8 cellular contexts compared by ENCODE assay signal in genomic region chr20:45450097-45450818, GRCh38. TPM values are rescaled to one million over a fixed set of nuclear protein-coding genes. Genes with fewer than 3 reads are reported as not detected.
DNase-seq lines count a peak whose midpoint lies in the region; ATAC-seq, FAIRE-seq and TF ChIP-seq lines count a peak whose summit lies in the region.

No MANE protein-coding gene starts in this region.

- H3K4me1 ChIP-seq in Peyer's patch: no peaks in the 10 kb centered on the region
- H3K4me1 ChIP-seq in endothelial cell of umbilical vein (ENCODE audit: control insufficient read depth, extremely low read depth, insufficient read depth, low read length): no peaks in the 10 kb centered on the region

- no peak overlapping the region for H2AFZ ChIP-seq in endothelial cell of umbilical vein (ENCODE audit: low read depth, low read length)

- peak overlapping the region in 3 of 4 donors; percentile 1 to 75 (median 51) for H3K27ac ChIP-seq in Peyer's patch
- H3K27ac ChIP-seq in endothelial cell of umbilical vein (ENCODE audit: insufficient read depth, low read depth, low read length): no peak overlapping the region

- intact Hi-C loops in endothelial cell of umbilical vein (cut with micrococcal nuclease): loop anchor here (1.0 kb wide), 2 partner anchors 127 to 131 kb away; no protein-coding TSS in a partner anchor

- CTCF ChIA-PET in endothelial cell of umbilical vein (lab: Charles Lee): interaction anchor here (0.6 to 8.5 kb wide), 22 partner anchors 9 to 354 kb away, joined by 3 to 88 read pairs (median 6); partner anchors contain the start of gene SYS1

- H3K4me3 ChIP-seq in Peyer's patch (no peak overlapping the region), endothelial cell of umbilical vein (replicated peaks in 1 of 3; ENCODE audit: insufficient read depth in 1 of 3, low read depth in 1 of 3, low read length in 3 of 3) (no peak overlapping the region)

- dilution Hi-C loops in endothelial cell of umbilical vein (cut with MboI; ENCODE audit: extremely low pct_ligation_motif_present, low sequenced_read_pairs): no loop called here

- no peaks in the 10 kb centered on the region for H3K79me2 ChIP-seq in endothelial cell of umbilical vein (ENCODE audit: control insufficient read depth, insufficient read depth, low read length)

- peak; percentile 64 for FAIRE-seq in endothelial cell of umbilical vein (lab: Jason Lieb, UNC)

- H3K9me3 ChIP-seq in Peyer's patch (no peaks in the 10 kb centered on the region), endothelial cell of umbilical vein (replicated peaks; ENCODE audit: control insufficient read depth, insufficient read depth, low read length) (no peaks in the 10 kb centered on the region)

- H3K9ac ChIP-seq in endothelial cell of umbilical vein (replicated peaks; ENCODE audit: extremely low read depth, insufficient read depth, low read length): no peak overlapping the region

- H3K27me3 ChIP-seq in Peyer's patch: no peaks in the 10 kb centered on the region
- peaks cover 0 to 3% of the 10 kb centered on the region in 2 experiments for H3K27me3 ChIP-seq in endothelial cell of umbilical vein (ENCODE audit: control insufficient read depth in 2 of 2, insufficient read depth in 2 of 2, low read length in 2 of 2)

- DNase-seq in DMS53 (lab: John Stamatoyannopoulos, UW) (peak; percentile 84), HT1080 (ENCODE audit: low read depth) (peak; percentile 48), Peyer's patch (no peak), endothelial cell of umbilical vein (ENCODE audit: low read depth, low spot score) (peak; percentile 54), myocyte (ENCODE audit: low read depth) (peak; percentile 43), GOT3 (lab: John Stamatoyannopoulos, UW) (no peak)

- no TSS peak for BruUV-seq in endothelial cell of umbilical vein (replicated peaks; lab: Mats Ljungman, UMichigan)

- H3K9me1 ChIP-seq in endothelial cell of umbilical vein (replicated peaks; ENCODE audit: control insufficient read depth, extremely low read depth, insufficient read depth, low read length): no peaks in the 10 kb centered on the region

- no peak overlapping the region for H3K4me2 ChIP-seq in endothelial cell of umbilical vein (ENCODE audit: insufficient read depth, low read length)

- ATAC-seq in GM19023 (IDR thresholded peaks at IDR 0.05; ENCODE audit: unreplicated experiment): no peak
- no peak for ATAC-seq in GM19324 (IDR thresholded peaks at IDR 0.05; ENCODE audit: low FRiP score, unreplicated experiment)

- no peaks in the 10 kb centered on the region for H3K36me3 ChIP-seq in Peyer's patch
- no peaks in the 10 kb centered on the region for H3K36me3 ChIP-seq in endothelial cell of umbilical vein (ENCODE audit: control insufficient read depth in 2 of 2, extremely low read depth in 1 of 2, insufficient read depth in 2 of 2, low read length in 2 of 2)

- no peaks in the 10 kb centered on the region for H4K20me1 ChIP-seq in endothelial cell of umbilical vein (replicated peaks; ENCODE audit: control insufficient read depth, extremely low read depth, insufficient read depth, low read length)

- no peak for TF ChIP-seq POLR2A in Peyer's patch (IDR thresholded peaks at IDR 0.05)
- TF ChIP-seq POLR2A in endothelial cell of umbilical vein (IDR thresholded peaks at IDR 0.05; ENCODE audit: low read depth, low read length): no peak

- TF ChIP-seq CTCF in Peyer's patch (IDR thresholded peaks at IDR 0.05) (peak; percentile 12 to 84 (median 70)), endothelial cell of umbilical vein (IDR thresholded peaks at IDR 0.05; ENCODE audit: extremely low read depth in 1 of 2, insufficient read depth in 1 of 2, low read depth in 1 of 2, low read length in 2 of 2) (peak; percentile 48 to 56)

- POLR2A ChIA-PET in endothelial cell of umbilical vein (lab: Charles Lee): interaction anchor here (1.0 kb wide), 1 partner anchor 13 kb away, joined by 3 read pairs; no protein-coding TSS in a partner anchor

TF ChIP-seq in endothelial cell of umbilical vein, 7 proteins besides CTCF, POLR2A, EP300 and RAD21:
- TF ChIP-seq GATA2 (IDR thresholded peaks at IDR 0.05; ENCODE audit: insufficient read depth, insufficient read length, low read depth, low read length): no peak
- no peak for TF ChIP-seq EZH2 (IDR thresholded peaks at IDR 0.05; ENCODE audit: borderline replicate concordance, low read depth, low read length, severe bottlenecking)
- TF ChIP-seq FOS (IDR thresholded peaks at IDR 0.05; ENCODE audit: borderline replicate concordance, insufficient read depth, low read length): no peak
- TF ChIP-seq MYC (IDR thresholded peaks at IDR 0.05; ENCODE audit: low read depth, low read length): no peak
- no peak for TF ChIP-seq POLR2AphosphoS5 (IDR thresholded peaks at IDR 0.05; ENCODE audit: insufficient read depth, low read depth, low read length)
- TF ChIP-seq JUN (IDR thresholded peaks at IDR 0.05; ENCODE audit: borderline replicate concordance, insufficient read depth, insufficient read length, low read depth): no peak
- no peak for TF ChIP-seq MAX (IDR thresholded peaks at IDR 0.05; ENCODE audit: insufficient read depth, insufficient read length)

RNA-seq across cellular contexts. Expression of gene WFDC2, which starts 19.3 kb away (rescaled TPM):
- not detected in 2 replicates for total RNA-seq in HT1080 (2014; rRNA removed; shearing (Covaris generic))
- polyA plus RNA-seq in HT1080 (2015; cell fraction: cytosol; rRNA removed): not detected in 2 replicates
- not detected in 2 replicates for polyA plus RNA-seq in HT1080 (2015; cell fraction: nucleus; rRNA removed)
- total RNA-seq in Peyer's patch (10 to 100 TPM in 1 of 4 donors, 1 to 10 TPM in 2, not detected in 1; 2.1 to 12.4 (median 7.9) TPM), endothelial cell of umbilical vein (not detected in 2 replicates), myocyte (not detected in 2 replicates)
- polyA plus RNA-seq in endothelial cell of umbilical vein: 0.22 TPM in 1 of 2 replicates, not detected in the other
- polyA plus RNA-seq in endothelial cell of umbilical vein (2011; cell fraction: cytosol; rRNA removed): not detected in 2 replicates
- not detected in 2 replicates for polyA plus RNA-seq in endothelial cell of umbilical vein (2011; cell fraction: nucleus; rRNA removed)
- polyA plus RNA-seq in endothelial cell of umbilical vein (2012): not detected in 2 replicates
- polyA minus RNA-seq in endothelial cell of umbilical vein: not detected in 2 replicates
- not detected for polyA minus RNA-seq in endothelial cell of umbilical vein (2011; cell fraction: cytosol; rRNA and poly(A)+ RNA removed)
- polyA minus RNA-seq in endothelial cell of umbilical vein (2011; cell fraction: nucleus; rRNA and poly(A)+ RNA removed): not detected in 2 replicates
- polyA plus RNA-seq in myocyte (2012): not detected

RNA-seq across cellular contexts. Expression of gene PIGT, which starts 34.3 kb away (rescaled TPM):
- total RNA-seq in HT1080 (2014; rRNA removed; shearing (Covaris generic)): 88.5 and 139 TPM in 2 replicates
- 169 and 176 TPM in 2 replicates for polyA plus RNA-seq in HT1080 (2015; cell fraction: cytosol; rRNA removed)
- 145 and 184 TPM in 2 replicates for polyA plus RNA-seq in HT1080 (2015; cell fraction: nucleus; rRNA removed)
- 100 to 1,000 TPM in 3 of 4 donors, 10 to 100 TPM in 1; 87.5 to 147 (median 113) TPM for total RNA-seq in Peyer's patch
- total RNA-seq in endothelial cell of umbilical vein: 92.7 and 96.8 TPM in 2 replicates
- 143 and 162 TPM in 2 replicates for polyA plus RNA-seq in endothelial cell of umbilical vein
- 110 and 116 TPM in 2 replicates for polyA plus RNA-seq in endothelial cell of umbilical vein (2011; cell fraction: cytosol; rRNA removed)
- polyA plus RNA-seq in endothelial cell of umbilical vein (2011; cell fraction: nucleus; rRNA removed): 75.5 and 86.2 TPM in 2 replicates
- polyA plus RNA-seq in endothelial cell of umbilical vein (2012): 85.7 and 98.7 TPM in 2 replicates
- polyA minus RNA-seq in endothelial cell of umbilical vein: 70.6 and 79.1 TPM in 2 replicates
- polyA minus RNA-seq in endothelial cell of umbilical vein (2011; cell fraction: cytosol; rRNA and poly(A)+ RNA removed): 50.8 TPM
- 47.8 and 52.4 TPM in 2 replicates for polyA minus RNA-seq in endothelial cell of umbilical vein (2011; cell fraction: nucleus; rRNA and poly(A)+ RNA removed)
- total RNA-seq in myocyte: 123 and 136 TPM in 2 replicates
- 171 TPM for polyA plus RNA-seq in myocyte (2012)

RNA-seq across cellular contexts. Expression of gene DBNDD2, which starts 42.2 kb away (rescaled TPM):
- total RNA-seq in HT1080 (2014; rRNA removed; shearing (Covaris generic)): 10.1 and 16.8 TPM in 2 replicates
- 49.3 and 55.0 TPM in 2 replicates for polyA plus RNA-seq in HT1080 (2015; cell fraction: cytosol; rRNA removed)
- 19.1 and 22.4 TPM in 2 replicates for polyA plus RNA-seq in HT1080 (2015; cell fraction: nucleus; rRNA removed)
- total RNA-seq in Peyer's patch (10 to 100 TPM; 62.7 to 75.2 (median 68.0) TPM), endothelial cell of umbilical vein (15.6 and 16.3 TPM in 2 replicates), myocyte (3.3 and 3.4 TPM in 2 replicates)
- polyA plus RNA-seq in endothelial cell of umbilical vein: 27.9 and 28.7 TPM in 2 replicates
- polyA plus RNA-seq in endothelial cell of umbilical vein (2011; cell fraction: cytosol; rRNA removed): 19.5 and 20.9 TPM in 2 replicates
- polyA plus RNA-seq in endothelial cell of umbilical vein (2011; cell fraction: nucleus; rRNA removed): 9.2 and 9.7 TPM in 2 replicates
- polyA plus RNA-seq in endothelial cell of umbilical vein (2012): 8.6 and 12.3 TPM in 2 replicates
- polyA minus RNA-seq in endothelial cell of umbilical vein: 11.2 and 16.2 TPM in 2 replicates
- 1.8 TPM for polyA minus RNA-seq in endothelial cell of umbilical vein (2011; cell fraction: cytosol; rRNA and poly(A)+ RNA removed)
- polyA minus RNA-seq in endothelial cell of umbilical vein (2011; cell fraction: nucleus; rRNA and poly(A)+ RNA removed): 4.0 and 4.8 TPM in 2 replicates
- polyA plus RNA-seq in myocyte (2012): 5.5 TPM

Comparison
In these comparisons a context has a peak if more than half of its experiments do, and no peak if none do; other contexts are left out.
1. DNase-seq: peak in DMS53 (single experiment), HT1080 (single experiment), endothelial cell of umbilical vein (single experiment) and myocyte (single experiment); none in Peyer's patch (0 of 3) and GOT3 (single experiment).